8 cellular contexts compared by ENCODE assay signal in the genomic region with DNA sequence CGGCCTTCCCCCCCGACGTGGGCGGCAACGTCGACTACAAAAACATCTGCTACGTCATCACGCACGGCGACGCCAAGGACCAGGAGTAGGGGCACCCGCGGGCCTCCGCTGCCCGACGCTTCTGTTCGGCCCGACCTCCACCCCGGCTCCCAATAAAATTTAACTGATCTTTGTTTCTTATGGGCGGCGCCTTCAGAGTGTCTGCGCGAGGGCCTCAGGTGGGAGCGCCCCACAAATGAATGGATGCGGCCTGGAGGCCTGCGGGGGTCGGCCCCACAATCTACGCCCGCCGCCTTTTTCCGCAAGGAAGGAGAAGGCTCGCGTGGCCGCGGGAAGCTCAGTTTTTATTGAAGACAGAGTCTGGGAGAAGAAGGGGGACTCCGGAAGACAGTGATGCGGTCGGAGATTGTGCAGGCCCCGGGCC. TPM values are rescaled to one million over a fixed set of nuclear protein-coding genes. Genes with fewer than 3 reads are reported as not detected.
DNase-seq lines count a peak whose midpoint lies in the region; ATAC-seq and TF ChIP-seq lines count a peak whose summit lies in the region.

No MANE protein-coding gene starts in this region.

- no peaks in the 10 kb centered on the region for H3K79me2 ChIP-seq in PC-3 (ENCODE audit: low read length)
- peaks cover 3% of the 10 kb centered on the region for H3K79me2 ChIP-seq in fibroblast of lung (ENCODE audit: control insufficient read depth, insufficient read depth, low read length)

- peak overlapping the region; percentile 92 to 100 (median 96) for H3K4me3 Mint-ChIP-seq in CD8-positive, alpha-beta memory T cell
- peak overlapping the region; percentile 96 to 99 (median 97) for H3K4me3 Mint-ChIP-seq in IgD-negative memory B cell
- peak overlapping the region; percentile 97 for H3K4me3 Mint-ChIP-seq in activated T-helper 1 cell treated with anti-CD3 and anti-CD28 coated beads, Interleukin-12 subunit alpha, Interleukin-12 subunit beta, Interleukin-2, Interleukin-4 antibody, amounts not matched to agents 30 ng/mL and 10 ng/mL and 1 ng/mL, durations not matched to agents 14 hours and 24 hours and 36 hours
- peak overlapping the region; percentile 90 to 100 (median 97) for H3K4me3 Mint-ChIP-seq in naive thymus-derived CD4-positive, alpha-beta T cell
- H3K4me3 Mint-ChIP-seq in stimulated activated memory B cell treated with anti-CD40 and anti-IgM and Interleukin-4, amounts not matched to agents 10 μg/mL and 1 μg/mL and 100 μg/mL, for 72 hours: peak overlapping the region; percentile 97

- H3K27me3 Mint-ChIP-seq in CD8-positive, alpha-beta memory T cell: peaks cover 0 to 2% of the 10 kb centered on the region in 2 donors
- H3K27me3 Mint-ChIP-seq in IgD-negative memory B cell: no peaks in the 10 kb centered on the region
- peaks cover 2% of the 10 kb centered on the region for H3K27me3 Mint-ChIP-seq in activated T-helper 1 cell treated with anti-CD3 and anti-CD28 coated beads, Interleukin-12 subunit alpha, Interleukin-12 subunit beta, Interleukin-2, Interleukin-4 antibody, amounts not matched to agents 30 ng/mL and 10 ng/mL and 1 ng/mL, durations not matched to agents 14 hours and 24 hours and 36 hours (ENCODE audit: insufficient read depth)
- H3K27me3 Mint-ChIP-seq in naive thymus-derived CD4-positive, alpha-beta T cell: no peaks in the 10 kb centered on the region
- H3K27me3 Mint-ChIP-seq in stimulated activated memory B cell treated with anti-CD40 and anti-IgM and Interleukin-4, amounts not matched to agents 10 μg/mL and 1 μg/mL and 100 μg/mL, for 72 hours: no peaks in the 10 kb centered on the region

- H3K36me3 Mint-ChIP-seq in CD8-positive, alpha-beta memory T cell: peaks cover 3 to 32% (median 3%) of the 10 kb centered on the region in 3 donors
- H3K36me3 Mint-ChIP-seq in IgD-negative memory B cell: peaks cover 3% of the 10 kb centered on the region
- peaks cover 25% of the 10 kb centered on the region for H3K36me3 Mint-ChIP-seq in activated T-helper 1 cell treated with anti-CD3 and anti-CD28 coated beads, Interleukin-12 subunit alpha, Interleukin-12 subunit beta, Interleukin-2, Interleukin-4 antibody, amounts not matched to agents 30 ng/mL and 10 ng/mL and 1 ng/mL, durations not matched to agents 14 hours and 24 hours and 36 hours (ENCODE audit: low read depth)
- peaks cover 4 to 27% (median 5%) of the 10 kb centered on the region in 5 donors for H3K36me3 Mint-ChIP-seq in naive thymus-derived CD4-positive, alpha-beta T cell
- peaks cover 19% of the 10 kb centered on the region for H3K36me3 Mint-ChIP-seq in stimulated activated memory B cell treated with anti-CD40 and anti-IgM and Interleukin-4, amounts not matched to agents 10 μg/mL and 1 μg/mL and 100 μg/mL, for 72 hours

- peak; percentile 81 to 95 (median 88) for DNase-seq in CD8-positive, alpha-beta memory T cell
- peak; percentile 70 for DNase-seq in PC-3
- peak; percentile 84 for DNase-seq in activated T-helper 1 cell treated with anti-CD3 and anti-CD28 coated beads, Interleukin-12 subunit alpha, Interleukin-12 subunit beta, Interleukin-2, Interleukin-4 antibody, amounts not matched to agents 30 ng/mL and 10 ng/mL and 1 ng/mL, durations not matched to agents 14 hours and 24 hours and 36 hours (ENCODE audit: low spot score)
- peak; percentile 87 to 92 for DNase-seq in fibroblast of lung (ENCODE audit: low read depth in 2 of 2)
- DNase-seq in naive thymus-derived CD4-positive, alpha-beta T cell: peak; percentile 75 to 94 (median 90)

- peak overlapping the region; percentile 99 for H3K4me3 ChIP-seq in CD8-positive, alpha-beta memory T cell (ENCODE audit: low read length)
- peak overlapping the region; percentile 86 for H3K4me3 ChIP-seq in PC-3 (ENCODE audit: low read length)
- peak overlapping the region; percentile 25 to 75 (median 52) for H3K4me3 ChIP-seq in fibroblast of lung (replicated peaks in 1 of 4; ENCODE audit: control extremely low read depth in 1 of 4, insufficient read depth in 1 of 4, low read depth in 3 of 4, low read length in 4 of 4)
- peak overlapping the region; percentile 85 for H3K4me3 ChIP-seq in naive thymus-derived CD4-positive, alpha-beta T cell (ENCODE audit: low read length)

- peak overlapping the region; percentile 99 for H3K27ac ChIP-seq in CD8-positive, alpha-beta memory T cell (ENCODE audit: low read depth, low read length)
- peak overlapping the region; percentile 93 for H3K27ac ChIP-seq in PC-3 (ENCODE audit: low read length)
- peak overlapping the region; percentile 91 for H3K27ac ChIP-seq in fibroblast of lung (ENCODE audit: insufficient read depth, low read length)
- peak overlapping the region; percentile 100 for H3K27ac ChIP-seq in naive thymus-derived CD4-positive, alpha-beta T cell (ENCODE audit: low read depth, low read length)

- ATAC-seq in GM21447 (IDR thresholded peaks at IDR 0.05; ENCODE audit: unreplicated experiment) (peak; percentile 39), PC-3 (peak; percentile 50)
- ATAC-seq in naive thymus-derived CD4-positive, alpha-beta T cell: peak; percentile 67
- ATAC-seq in stimulated activated memory B cell treated with anti-CD40 and anti-IgM and Interleukin-4, amounts not matched to agents 10 μg/mL and 1 μg/mL and 100 μg/mL, for 72 hours: peak; percentile 67

- H3F3A ChIP-seq in PC-3 (ENCODE audit: low read length, unreplicated experiment): no peaks in the 10 kb centered on the region

- H3K9ac ChIP-seq in PC-3 (ENCODE audit: low read length) (peak overlapping the region; percentile 91), fibroblast of lung (ENCODE audit: insufficient read depth, low read length) (peak overlapping the region; percentile 78)

- H3K4me2 ChIP-seq in PC-3 (ENCODE audit: low read length): peak overlapping the region; percentile 100
- H3K4me2 ChIP-seq in fibroblast of lung (ENCODE audit: extremely low read depth, insufficient read depth, low read length): peak overlapping the region; percentile 64

- no peaks in the 10 kb centered on the region for H3K9me3 ChIP-seq in CD8-positive, alpha-beta memory T cell (ENCODE audit: low read length)
- no peaks in the 10 kb centered on the region for H3K9me3 ChIP-seq in PC-3 (ENCODE audit: low read length)
- H3K9me3 ChIP-seq in fibroblast of lung (ENCODE audit: control insufficient read depth, insufficient read depth, low read depth, low read length): no peaks in the 10 kb centered on the region
- no peaks in the 10 kb centered on the region for H3K9me3 ChIP-seq in naive thymus-derived CD4-positive, alpha-beta T cell (ENCODE audit: control insufficient read depth in 2 of 3, low read length in 3 of 3)

- H3K27ac Mint-ChIP-seq in CD8-positive, alpha-beta memory T cell: peak overlapping the region; percentile 99 to 100 (median 100)
- H3K27ac Mint-ChIP-seq in IgD-negative memory B cell: peak overlapping the region; percentile 99 to 100 (median 100)
- peak overlapping the region; percentile 100 for H3K27ac Mint-ChIP-seq in activated T-helper 1 cell treated with anti-CD3 and anti-CD28 coated beads, Interleukin-12 subunit alpha, Interleukin-12 subunit beta, Interleukin-2, Interleukin-4 antibody, amounts not matched to agents 30 ng/mL and 10 ng/mL and 1 ng/mL, durations not matched to agents 14 hours and 24 hours and 36 hours
- H3K27ac Mint-ChIP-seq in naive thymus-derived CD4-positive, alpha-beta T cell: peak overlapping the region; percentile 98 to 100 (median 100)
- peak overlapping the region; percentile 98 for H3K27ac Mint-ChIP-seq in stimulated activated memory B cell treated with anti-CD40 and anti-IgM and Interleukin-4, amounts not matched to agents 10 μg/mL and 1 μg/mL and 100 μg/mL, for 72 hours

- H4K20me1 ChIP-seq in PC-3 (ENCODE audit: low read length) (no peaks in the 10 kb centered on the region), fibroblast of lung (ENCODE audit: control insufficient read depth, extremely low read depth, insufficient read depth, low read length) (no peaks in the 10 kb centered on the region)

- H3K36me3 ChIP-seq in CD8-positive, alpha-beta memory T cell (ENCODE audit: insufficient read depth, low read length): no peaks in the 10 kb centered on the region
- no peaks in the 10 kb centered on the region for H3K36me3 ChIP-seq in PC-3 (ENCODE audit: low read depth, low read length)
- H3K36me3 ChIP-seq in fibroblast of lung (ENCODE audit: control insufficient read depth, insufficient read depth, low read length): no peaks in the 10 kb centered on the region
- peaks cover 0 to 13% (median 3%) of the 10 kb centered on the region in 3 experiments for H3K36me3 ChIP-seq in naive thymus-derived CD4-positive, alpha-beta T cell (ENCODE audit: control insufficient read depth in 2 of 3, insufficient read depth in 3 of 3, low read length in 3 of 3)

- POLR2A ChIA-PET in CD8-positive, alpha-beta memory T cell (lab: Charles Lee): interaction anchor here (0.6 to 2.4 kb wide), 11 partner anchors 8 to 675 kb away, joined by 3 to 12 read pairs (median 5); a partner anchor contains a TSS
- POLR2A ChIA-PET in PC-3 (lab: Charles Lee; ENCODE audit: unreplicated experiment): no interaction called here
- POLR2A ChIA-PET in naive thymus-derived CD4-positive, alpha-beta T cell (lab: Charles Lee): interaction anchor here (0.6 to 10.9 kb wide), 15 partner anchors 10 to 370 kb away, joined by 3 to 254 read pairs (median 5); a partner anchor contains a TSS

- intact Hi-C loops in PC-3 (cut with micrococcal nuclease): loop anchor here (2.0 kb wide), 1 partner anchor 17 kb away; a partner anchor contains a TSS
- intact Hi-C loops in activated T-helper 1 cell treated with anti-CD3 and anti-CD28 coated beads, Interleukin-12 subunit alpha, Interleukin-12 subunit beta, Interleukin-2, Interleukin-4 antibody, amounts not matched to agents 30 ng/mL and 10 ng/mL and 1 ng/mL, durations not matched to agents 14 hours and 24 hours and 36 hours (cut with micrococcal nuclease): loop anchor here (1.0 to 10.0 kb wide), 11 partner anchors 8 to 571 kb away; a partner anchor contains a TSS
- intact Hi-C loops in naive thymus-derived CD4-positive, alpha-beta T cell (cut with micrococcal nuclease): loop anchor here (1.0 to 10.0 kb wide), 16 partner anchors 8 to 547 kb away; a partner anchor contains a TSS

- peak overlapping the region; percentile 98 for H2AFZ ChIP-seq in PC-3 (ENCODE audit: low read length)
- H2AFZ ChIP-seq in fibroblast of lung (ENCODE audit: low read length): peak overlapping the region; percentile 88

- TF ChIP-seq CTCF in PC-3 (conservative IDR thresholded peaks at IDR 0.05; ENCODE audit: low read depth, low read length): no peak
- TF ChIP-seq CTCF in fibroblast of lung (conservative IDR thresholded peaks at IDR 0.05 in 1 of 2, IDR thresholded peaks at IDR 0.05 in 1 of 2; ENCODE audit: low read depth in 1 of 2, low read length in 2 of 2): no peak

- CTCF ChIA-PET in CD8-positive, alpha-beta memory T cell (lab: Charles Lee): interaction anchor here (0.7 to 1.5 kb wide), 5 partner anchors 9 to 40 kb away, joined by 3 read pairs; a partner anchor contains a TSS
- CTCF ChIA-PET in PC-3 (lab: Charles Lee): no interaction called here
- CTCF ChIA-PET in naive thymus-derived CD4-positive, alpha-beta T cell (lab: Charles Lee): interaction anchor here (0.6 to 1.0 kb wide), 2 partner anchors 18 to 42 kb away, joined by 5 to 6 read pairs; no protein-coding TSS in a partner anchor

- H3K9me3 Mint-ChIP-seq in CD8-positive, alpha-beta memory T cell: no peaks in the 10 kb centered on the region
- H3K9me3 Mint-ChIP-seq in IgD-negative memory B cell: no peaks in the 10 kb centered on the region
- no peaks in the 10 kb centered on the region for H3K9me3 Mint-ChIP-seq in activated T-helper 1 cell treated with anti-CD3 and anti-CD28 coated beads, Interleukin-12 subunit alpha, Interleukin-12 subunit beta, Interleukin-2, Interleukin-4 antibody, amounts not matched to agents 30 ng/mL and 10 ng/mL and 1 ng/mL, durations not matched to agents 14 hours and 24 hours and 36 hours
- H3K9me3 Mint-ChIP-seq in naive thymus-derived CD4-positive, alpha-beta T cell: no peaks in the 10 kb centered on the region
- H3K9me3 Mint-ChIP-seq in stimulated activated memory B cell treated with anti-CD40 and anti-IgM and Interleukin-4, amounts not matched to agents 10 μg/mL and 1 μg/mL and 100 μg/mL, for 72 hours: no peaks in the 10 kb centered on the region

- peaks cover 49 to 58% (median 50%) of the 10 kb centered on the region in 3 donors for H3K4me1 Mint-ChIP-seq in CD8-positive, alpha-beta memory T cell
- peaks cover 23 to 30% (median 26%) of the 10 kb centered on the region in 3 donors for H3K4me1 Mint-ChIP-seq in IgD-negative memory B cell
- H3K4me1 Mint-ChIP-seq in activated T-helper 1 cell treated with anti-CD3 and anti-CD28 coated beads, Interleukin-12 subunit alpha, Interleukin-12 subunit beta, Interleukin-2, Interleukin-4 antibody, amounts not matched to agents 30 ng/mL and 10 ng/mL and 1 ng/mL, durations not matched to agents 14 hours and 24 hours and 36 hours (ENCODE audit: low read depth): peaks cover 49% of the 10 kb centered on the region
- H3K4me1 Mint-ChIP-seq in naive thymus-derived CD4-positive, alpha-beta T cell: peaks cover 27 to 57% (median 42%) of the 10 kb centered on the region in 7 donors
- peaks cover 58% of the 10 kb centered on the region for H3K4me1 Mint-ChIP-seq in stimulated activated memory B cell treated with anti-CD40 and anti-IgM and Interleukin-4, amounts not matched to agents 10 μg/mL and 1 μg/mL and 100 μg/mL, for 72 hours

- H3K27me3 ChIP-seq in CD8-positive, alpha-beta memory T cell (ENCODE audit: insufficient read depth, low read length, poor library complexity, severe bottlenecking): no peaks in the 10 kb centered on the region
- H3K27me3 ChIP-seq in PC-3 (ENCODE audit: low read length): no peaks in the 10 kb centered on the region
- no peaks in the 10 kb centered on the region for H3K27me3 ChIP-seq in fibroblast of lung (ENCODE audit: control insufficient read depth, insufficient read depth, low read length)
- no peaks in the 10 kb centered on the region for H3K27me3 ChIP-seq in naive thymus-derived CD4-positive, alpha-beta T cell (ENCODE audit: control insufficient read depth in 2 of 2, insufficient read depth in 2 of 2, low read length in 2 of 2)

- H3K4me1 ChIP-seq in CD8-positive, alpha-beta memory T cell (ENCODE audit: insufficient read depth, low read length): peaks cover 57% of the 10 kb centered on the region
- H3K4me1 ChIP-seq in PC-3 (ENCODE audit: insufficient read depth, low read length) (peaks cover 5% of the 10 kb centered on the region; the same call in 1 of the 2 replicates), fibroblast of lung (ENCODE audit: control insufficient read depth, extremely low read depth, insufficient read depth, low read length) (peaks cover 9% of the 10 kb centered on the region)
- H3K4me1 ChIP-seq in naive thymus-derived CD4-positive, alpha-beta T cell (ENCODE audit: control insufficient read depth in 2 of 2, insufficient read depth in 2 of 2, low read length in 2 of 2): peaks cover 47 to 52% of the 10 kb centered on the region in 2 donors

- TSS peak; percentile 84 for BruUV-seq in PC-3 (replicated peaks; lab: Mats Ljungman, UMichigan)

- no peaks in the 10 kb centered on the region for H3K9me2 ChIP-seq in PC-3 (replicated peaks; ENCODE audit: low read length)

RNA-seq across cellular contexts. Expression of a gene that starts 3.2 kb away (rescaled TPM):
- total RNA-seq in CD8-positive, alpha-beta memory T cell: 1 to 10 TPM; 1.9 to 2.4 TPM
- 4.6 TPM for polyA plus RNA-seq in CD8-positive, alpha-beta memory T cell
- polyA plus RNA-seq in IgD-negative memory B cell (1.7 TPM), fibroblast of lung (0.11 and 0.45 TPM in 2 replicates)
- total RNA-seq in PC-3 (2014; rRNA removed) (not detected in 2 replicates), fibroblast of lung (not detected in 2 replicates)
- total RNA-seq in activated T-helper 1 cell treated with anti-CD3 and anti-CD28 coated beads, Interleukin-12 subunit alpha, Interleukin-12 subunit beta, Interleukin-2, Interleukin-4 antibody, amounts not matched to agents 30 ng/mL and 10 ng/mL and 1 ng/mL, durations not matched to agents 14 hours and 24 hours and 36 hours: 2.0 and 2.7 TPM in 2 replicates
- polyA plus RNA-seq in fibroblast of lung (2012): 0.78 and 0.87 TPM in 2 replicates
- 2.8 TPM in 1 of 2 replicates, not detected in the other for polyA minus RNA-seq in fibroblast of lung (ENCODE audit: low replicate concordance)
- 1 to 10 TPM in 2 of 5 experiments, under 1 TPM in 1, not detected in 2; 0.87 to 2.0 (median 1.6) TPM for total RNA-seq in naive thymus-derived CD4-positive, alpha-beta T cell
- not detected for polyA plus RNA-seq in naive thymus-derived CD4-positive, alpha-beta T cell

RNA-seq across cellular contexts. Expression of a gene that starts 4.5 kb away (rescaled TPM):
- total RNA-seq in CD8-positive, alpha-beta memory T cell: 100 to 1,000 TPM; 187 to 193 TPM
- polyA plus RNA-seq in CD8-positive, alpha-beta memory T cell: 227 TPM
- polyA plus RNA-seq in IgD-negative memory B cell (161 TPM), fibroblast of lung (0.17 TPM in 1 of 2 replicates, not detected in the other)
- total RNA-seq in PC-3 (2014; rRNA removed) (0.55 TPM in 1 of 2 replicates, not detected in the other), fibroblast of lung (0.17 and 0.26 TPM in 2 replicates)
- total RNA-seq in activated T-helper 1 cell treated with anti-CD3 and anti-CD28 coated beads, Interleukin-12 subunit alpha, Interleukin-12 subunit beta, Interleukin-2, Interleukin-4 antibody, amounts not matched to agents 30 ng/mL and 10 ng/mL and 1 ng/mL, durations not matched to agents 14 hours and 24 hours and 36 hours: 195 and 200 TPM in 2 replicates
- polyA plus RNA-seq in fibroblast of lung (2012): 0.78 and 2.0 TPM in 2 replicates
- polyA minus RNA-seq in fibroblast of lung (ENCODE audit: low replicate concordance): 0.24 TPM in 1 of 2 replicates, not detected in the other
- 100 to 1,000 TPM; 176 to 355 (median 183) TPM for total RNA-seq in naive thymus-derived CD4-positive, alpha-beta T cell
- polyA plus RNA-seq in naive thymus-derived CD4-positive, alpha-beta T cell: 100 to 1,000 TPM; 221 to 257 TPM

RNA-seq across cellular contexts. Expression of a gene that starts 7.5 kb away (rescaled TPM):
- total RNA-seq in CD8-positive, alpha-beta memory T cell: 10 to 100 TPM; 59.0 to 61.4 TPM
- 17.3 TPM for polyA plus RNA-seq in CD8-positive, alpha-beta memory T cell
- polyA plus RNA-seq in IgD-negative memory B cell (11.3 TPM), fibroblast of lung (14.8 and 22.1 TPM in 2 replicates)
- total RNA-seq in PC-3 (2014; rRNA removed) (36.0 and 52.4 TPM in 2 replicates), fibroblast of lung (22.1 and 29.6 TPM in 2 replicates)
- 68.9 and 73.6 TPM in 2 replicates for total RNA-seq in activated T-helper 1 cell treated with anti-CD3 and anti-CD28 coated beads, Interleukin-12 subunit alpha, Interleukin-12 subunit beta, Interleukin-2, Interleukin-4 antibody, amounts not matched to agents 30 ng/mL and 10 ng/mL and 1 ng/mL, durations not matched to agents 14 hours and 24 hours and 36 hours
- polyA plus RNA-seq in fibroblast of lung (2012): 27.7 and 39.0 TPM in 2 replicates
- 65.2 and 104 TPM in 2 replicates for polyA minus RNA-seq in fibroblast of lung (ENCODE audit: low replicate concordance)
- total RNA-seq in naive thymus-derived CD4-positive, alpha-beta T cell: 10 to 100 TPM; 23.2 to 70.0 (median 45.2) TPM
- polyA plus RNA-seq in naive thymus-derived CD4-positive, alpha-beta T cell: 10 to 100 TPM in 1 of 2 donors, 1 to 10 TPM in 1; 7.6 to 13.6 TPM

RNA-seq across cellular contexts. Expression of a gene that starts 17.4 kb away (rescaled TPM):
- 10 to 100 TPM; 18.4 to 19.3 TPM for total RNA-seq in CD8-positive, alpha-beta memory T cell
- 10.2 TPM for polyA plus RNA-seq in CD8-positive, alpha-beta memory T cell
- polyA plus RNA-seq in IgD-negative memory B cell (9.7 TPM), fibroblast of lung (3.2 and 4.0 TPM in 2 replicates)
- total RNA-seq in PC-3 (2014; rRNA removed) (8.9 and 14.2 TPM in 2 replicates), fibroblast of lung (7.3 and 7.7 TPM in 2 replicates)
- 20.2 and 21.4 TPM in 2 replicates for total RNA-seq in activated T-helper 1 cell treated with anti-CD3 and anti-CD28 coated beads, Interleukin-12 subunit alpha, Interleukin-12 subunit beta, Interleukin-2, Interleukin-4 antibody, amounts not matched to agents 30 ng/mL and 10 ng/mL and 1 ng/mL, durations not matched to agents 14 hours and 24 hours and 36 hours
- polyA plus RNA-seq in fibroblast of lung (2012): 3.6 and 4.4 TPM in 2 replicates
- polyA minus RNA-seq in fibroblast of lung (ENCODE audit: low replicate concordance): 3.7 and 5.3 TPM in 2 replicates
- 10 to 100 TPM in 3 of 5 experiments, 1 to 10 TPM in 2; 6.0 to 16.0 (median 15.6) TPM for total RNA-seq in naive thymus-derived CD4-positive, alpha-beta T cell
- polyA plus RNA-seq in naive thymus-derived CD4-positive, alpha-beta T cell: 10 to 100 TPM in 1 of 2 donors, 1 to 10 TPM in 1; 6.0 to 10.9 TPM

RNA-seq across cellular contexts. Expression of a gene that starts 22.7 kb away (rescaled TPM):
- 10 to 100 TPM; 84.5 to 89.5 TPM for total RNA-seq in CD8-positive, alpha-beta memory T cell
- 27.2 TPM for polyA plus RNA-seq in CD8-positive, alpha-beta memory T cell
- polyA plus RNA-seq in IgD-negative memory B cell (42.7 TPM), fibroblast of lung (45.5 and 47.3 TPM in 2 replicates)
- total RNA-seq in PC-3 (2014; rRNA removed) (30.0 and 43.3 TPM in 2 replicates), fibroblast of lung (35.2 and 36.0 TPM in 2 replicates)
- total RNA-seq in activated T-helper 1 cell treated with anti-CD3 and anti-CD28 coated beads, Interleukin-12 subunit alpha, Interleukin-12 subunit beta, Interleukin-2, Interleukin-4 antibody, amounts not matched to agents 30 ng/mL and 10 ng/mL and 1 ng/mL, durations not matched to agents 14 hours and 24 hours and 36 hours: 100 and 104 TPM in 2 replicates
- 65.0 and 78.7 TPM in 2 replicates for polyA plus RNA-seq in fibroblast of lung (2012)
- 19.9 and 31.5 TPM in 2 replicates for polyA minus RNA-seq in fibroblast of lung (ENCODE audit: low replicate concordance)
- 10 to 100 TPM; 37.5 to 77.0 (median 64.6) TPM for total RNA-seq in naive thymus-derived CD4-positive, alpha-beta T cell
- polyA plus RNA-seq in naive thymus-derived CD4-positive, alpha-beta T cell: 10 to 100 TPM; 18.7 to 24.4 TPM

Comparison
In these comparisons a context has a peak if more than half of its experiments do, and no peak if none do; other contexts are left out.
1. Peak in every context shown above with its lines: DNase-seq, ATAC-seq, H3K4me3 ChIP-seq and H3K27ac ChIP-seq.
2. RNA of a gene that starts 4.5 kb away (total RNA-seq): 195 to 200 TPM in activated T-helper 1 cell treated with anti-CD3 and anti-CD28 coated beads, Interleukin-12 subunit alpha, Interleukin-12 subunit beta, Interleukin-2, Interleukin-4 antibody, amounts not matched to agents 30 ng/mL and 10 ng/mL and 1 ng/mL, durations not matched to agents 14 hours and 24 hours and 36 hours, 187 to 193 TPM in CD8-positive, alpha-beta memory T cell and 176 to 355 TPM in naive thymus-derived CD4-positive, alpha-beta T cell; 0.55 TPM in PC-3 and 0.17 to 0.26 TPM in fibroblast of lung; every median in the first group is over 100 times any median in the second.